12 cellular contexts compared by ENCODE assay signal in the genomic region with DNA sequence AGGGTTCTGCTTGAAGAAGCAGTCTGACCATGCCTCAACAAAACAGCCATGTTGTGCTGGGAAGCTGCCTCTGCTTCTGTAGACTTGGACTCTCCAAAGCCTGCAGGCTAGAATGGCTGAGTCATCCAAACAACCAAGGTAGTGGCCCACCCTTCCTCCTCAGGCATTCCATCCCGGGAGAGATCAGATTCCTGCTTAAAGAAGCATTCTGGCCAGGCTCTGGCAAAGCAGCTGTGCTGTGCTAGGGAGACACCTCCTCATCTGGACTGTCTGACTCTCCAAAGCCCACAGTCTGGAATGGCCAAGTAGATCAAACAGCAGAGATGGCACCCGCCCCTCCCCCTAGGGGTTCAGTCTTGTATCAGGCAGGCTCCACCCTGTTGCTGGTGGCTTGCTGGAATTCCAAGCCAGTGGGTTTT. TPM values are rescaled to one million over a fixed set of nuclear protein-coding genes. Genes with fewer than 3 reads are reported as not detected.
DNase-seq lines count a peak whose midpoint lies in the region; ATAC-seq and TF ChIP-seq lines count a peak whose summit lies in the region.
"Had no signal": no experiment of that assay in that cellular context is flagged by ENCODE, and none has a peak within 500 bp of the region (broad histone marks: within the 10 kb centered on the region; RNA-seq: fewer than 3 reads in every experiment).

No MANE protein-coding gene starts in this region.

- in situ Hi-C loops in HAP-1 (cut with MboI; ENCODE audit: low sequenced_read_pairs) = no loop called here

- intact Hi-C loops in thyroid gland (cut with DNase I) = no loop called here

- WGBS in thyroid gland, 2 donors = 57 to 60% methylated on average over 2 of the region's 2 CpGs

- no peak for TF ChIP-seq CTCF in thyroid gland (IDR thresholded peaks at IDR 0.05)

- DNase-seq in HAP-1 (ENCODE audit: low spot score in 2 of 2) (peak; percentile 17 to 47), T1000 (lab: John Stamatoyannopoulos, UW) (peak; percentile 76), hepatic stellate cell (ENCODE audit: low spot score) (peak; percentile 80), thyroid gland (peak; percentile 34 to 46), NCI-H748 treated with DMSO at 0.1 percent for 48 hours (lab: John Stamatoyannopoulos, UW) (no peak), NK-92 (lab: John Stamatoyannopoulos, UW; ENCODE audit: unreplicated experiment) (no peak), GM19238 (ENCODE audit: insufficient read length, low spot score) (no peak)
- DNase-seq: H7; stimulated activated naive CD4-positive, alpha-beta T cell had no signal

- H3K9me3 ChIP-seq in HAP-1 (peaks cover 6% of the 10 kb centered on the region), thyroid gland (no peaks in the 10 kb centered on the region)
- H3K9me3 ChIP-seq: gastrocnemius medialis, psoas muscle had no signal

- H3K27ac ChIP-seq in thyroid gland = peak overlapping the region in 2 of 3 donors; percentile 11 to 43
- H3K27ac ChIP-seq: gastrocnemius medialis, psoas muscle had no signal

- H3K36me3 ChIP-seq in HAP-1 (replicated peaks) (no peaks in the 10 kb centered on the region), thyroid gland (no peaks in the 10 kb centered on the region)
- H3K36me3 ChIP-seq: gastrocnemius medialis had no signal

- H3K4me3 ChIP-seq in HAP-1 (no peak overlapping the region), thyroid gland (replicated peaks in 1 of 3) (no peak overlapping the region)
- H3K4me3 ChIP-seq: gastrocnemius medialis, psoas muscle had no signal

- TF ChIP-seq POLR2A in thyroid gland (IDR thresholded peaks at IDR 0.05) = no peak

- no peak for ATAC-seq in GM21825 (IDR thresholded peaks at IDR 0.05; ENCODE audit: unreplicated experiment)
- ATAC-seq: gastrocnemius medialis had no signal

- H3K4me1 ChIP-seq in HAP-1 (peaks cover 25% of the 10 kb centered on the region), thyroid gland (peaks cover 22 to 24% of the 10 kb centered on the region in 2 donors)
- H3K4me1 ChIP-seq: gastrocnemius medialis, psoas muscle had no signal

- H3K27me3 ChIP-seq in HAP-1 (ENCODE audit: low read depth) (no peaks in the 10 kb centered on the region), thyroid gland (no peaks in the 10 kb centered on the region)
- H3K27me3 ChIP-seq: gastrocnemius medialis had no signal

RNA-seq across cellular contexts. Expression of a gene that starts 38.3 kb away (rescaled TPM):
- 100 to 1,000 TPM in 2 of 4 donors, 10 to 100 TPM in 2; 59.4 to 132 (median 99.0) TPM for total RNA-seq in thyroid gland

Comparison
In these comparisons a context has a peak if more than half of its experiments do, and no peak if none do; other contexts are left out.
1. DNase-seq: peak in HAP-1 (2 of 2), T1000 (single experiment), hepatic stellate cell (single experiment) and thyroid gland (2 of 2); none in NCI-H748 treated with DMSO at 0.1 percent for 48 hours (single experiment), NK-92 (single experiment) and GM19238 (single experiment).